Comparison of ENCODE assay signal across 11 cellular contexts in the genomic region with DNA sequence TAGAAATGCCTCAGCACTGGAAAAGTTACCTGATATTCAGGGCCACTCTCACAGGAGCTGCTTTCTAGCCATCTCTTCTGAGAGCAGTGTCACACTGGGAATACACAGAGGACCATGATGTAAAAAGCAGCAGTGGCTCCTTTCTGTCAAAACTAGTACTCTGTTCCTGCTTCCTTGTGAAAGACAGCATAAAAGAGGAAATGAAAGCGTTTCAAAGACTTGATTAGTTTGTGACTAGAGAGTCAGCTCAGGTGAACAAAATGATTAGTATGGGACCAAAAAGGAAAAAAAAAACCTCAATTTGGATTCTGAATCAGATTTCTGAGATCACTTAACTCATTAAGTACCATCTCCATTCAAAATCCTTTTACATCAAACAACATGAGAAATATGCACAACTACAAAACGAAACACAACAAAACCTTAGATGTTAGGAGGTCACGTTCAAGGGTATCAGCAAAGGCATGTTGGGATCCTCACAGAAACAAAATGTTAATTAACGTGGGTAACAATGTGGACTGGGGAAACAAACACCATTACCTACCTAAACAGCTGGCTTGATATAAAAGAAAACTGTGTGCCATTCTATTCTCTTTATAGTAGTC.
DNase-seq lines count a peak whose midpoint lies in the region; ATAC-seq and TF ChIP-seq lines count a peak whose summit lies in the region.
"Had no signal": no experiment of that assay in that cellular context is flagged by ENCODE, and none has a peak within 500 bp of the region (broad histone marks: within the 10 kb centered on the region; RNA-seq: fewer than 3 reads in every experiment).

No MANE protein-coding gene starts in this region.

- H3K4me1 Mint-ChIP-seq in Caco-2 (ENCODE audit: low read depth, unreplicated experiment) (peaks cover 5% of the 10 kb centered on the region), type B pancreatic cell (ENCODE audit: unreplicated experiment) (no peaks in the 10 kb centered on the region)
- H3K4me1 Mint-ChIP-seq: CD8-positive, alpha-beta memory T cell had no signal

- no peak overlapping the region for H3K4me2 ChIP-seq in PC-3 (ENCODE audit: low read length)

- no peak for DNase-seq in Caco-2
- peak; percentile 42 for DNase-seq in SKM-1 (lab: John Stamatoyannopoulos, UW; ENCODE audit: unreplicated experiment)
- no peak for DNase-seq in PC-3
- no peak for DNase-seq in NCI-H2107 treated with DMSO at 0.1 percent for 48 hours (lab: John Stamatoyannopoulos, UW; ENCODE audit: unreplicated experiment)
- DNase-seq in type B pancreatic cell (ENCODE audit: extremely low spot score, unreplicated experiment), result no peak
- DNase-seq in DMS 273 treated with DMSO at 0.1 percent for 48 hours (lab: John Stamatoyannopoulos, UW), result no peak
- DNase-seq: CD8-positive, alpha-beta memory T cell; heart right ventricle had no signal

- H4K20me1 ChIP-seq in PC-3 (ENCODE audit: low read length), result no peaks in the 10 kb centered on the region

- H3K27me3 Mint-ChIP-seq in Caco-2 (ENCODE audit: insufficient read depth, unreplicated experiment), result no peaks in the 10 kb centered on the region
- no peaks in the 10 kb centered on the region for H3K27me3 Mint-ChIP-seq in type B pancreatic cell

- TF ChIP-seq CTCF in Caco-2 (IDR thresholded peaks at IDR 0.05; ENCODE audit: insufficient read depth in 1 of 2, low read depth in 1 of 2, low read length in 1 of 2, severe bottlenecking in 1 of 2, unreplicated experiment in 1 of 2) (no peak), PC-3 (conservative IDR thresholded peaks at IDR 0.05; ENCODE audit: low read depth, low read length) (no peak), type B pancreatic cell (conservative IDR thresholded peaks at IDR 0.05) (no peak)

- CTCF ChIA-PET in Caco-2 (lab: Charles Lee) (no interaction called here), PC-3 (lab: Charles Lee) (no interaction called here)

- no peak overlapping the region for H3K4me3 Mint-ChIP-seq in Caco-2 (ENCODE audit: unreplicated experiment)
- H3K4me3 Mint-ChIP-seq in type B pancreatic cell, result no peak overlapping the region
- H3K4me3 Mint-ChIP-seq: CD8-positive, alpha-beta memory T cell had no signal

- H3K4me3 ChIP-seq in Caco-2 (ENCODE audit: low read depth, low read length) (no peak overlapping the region), PC-3 (ENCODE audit: low read length) (no peak overlapping the region)
- H3K4me3 ChIP-seq: heart right ventricle, thoracic aorta had no signal

- intact Hi-C loops in Caco-2 (cut with micrococcal nuclease; ENCODE audit: unreplicated experiment) (loop anchor here (2.0 to 5.0 kb wide), 2 partner anchors 63 to 131 kb away; no protein-coding TSS in a partner anchor), PC-3 (cut with micrococcal nuclease) (no loop called here)

- H3K27me3 ChIP-seq in Caco-2 (replicated peaks; ENCODE audit: control insufficient read depth, insufficient read depth, low read length) (no peaks in the 10 kb centered on the region), PC-3 (ENCODE audit: low read length) (no peaks in the 10 kb centered on the region)

- POLR2A ChIA-PET in Caco-2 (lab: Charles Lee), result no interaction called here
- POLR2A ChIA-PET in PC-3 (lab: Charles Lee; ENCODE audit: unreplicated experiment), result no interaction called here

- H3K9me3 Mint-ChIP-seq in Caco-2 (ENCODE audit: unreplicated experiment) (peaks cover 11% of the 10 kb centered on the region), type B pancreatic cell (no peaks in the 10 kb centered on the region)

- no peak overlapping the region for H2AFZ ChIP-seq in PC-3 (ENCODE audit: low read length)

- H3K36me3 Mint-ChIP-seq in Caco-2 (ENCODE audit: insufficient read depth, unreplicated experiment) (peaks cover 6% of the 10 kb centered on the region), type B pancreatic cell (no peaks in the 10 kb centered on the region)
- H3K36me3 Mint-ChIP-seq: CD8-positive, alpha-beta memory T cell had no signal

- H3K9me3 ChIP-seq in Caco-2, result no peaks in the 10 kb centered on the region
- H3K9me3 ChIP-seq in PC-3 (ENCODE audit: low read length), result no peaks in the 10 kb centered on the region
- H3K9me3 ChIP-seq: heart right ventricle, thoracic aorta had no signal

- H3K9ac ChIP-seq in PC-3 (ENCODE audit: low read length), result no peak overlapping the region

- peak overlapping the region; percentile 71 for H3K27ac Mint-ChIP-seq in Caco-2 (ENCODE audit: unreplicated experiment)
- no peak overlapping the region for H3K27ac Mint-ChIP-seq in type B pancreatic cell
- H3K27ac Mint-ChIP-seq: CD8-positive, alpha-beta memory T cell had no signal

- H3K36me3 ChIP-seq in Caco-2 (ENCODE audit: control insufficient read depth, insufficient read depth, low read length) (no peaks in the 10 kb centered on the region), PC-3 (ENCODE audit: low read depth, low read length) (no peaks in the 10 kb centered on the region)
- H3K36me3 ChIP-seq: heart right ventricle, thoracic aorta had no signal

- peaks cover 22% of the 10 kb centered on the region for H3K4me1 ChIP-seq in Caco-2
- no peaks in the 10 kb centered on the region for H3K4me1 ChIP-seq in PC-3 (ENCODE audit: insufficient read depth, low read length)

- no peaks in the 10 kb centered on the region for H3K79me2 ChIP-seq in PC-3 (ENCODE audit: low read length)

- H3F3A ChIP-seq in PC-3 (ENCODE audit: low read length, unreplicated experiment), result no peaks in the 10 kb centered on the region

- ATAC-seq in GM19467 (IDR thresholded peaks at IDR 0.05; ENCODE audit: unreplicated experiment) (peak; percentile 80), HG03097 (IDR thresholded peaks at IDR 0.05; ENCODE audit: low FRiP score, unreplicated experiment) (peak; percentile 71), PC-3 (no peak)

- H3K9me2 ChIP-seq in PC-3 (replicated peaks; ENCODE audit: low read length), result no peaks in the 10 kb centered on the region

- BruUV-seq in Caco-2 (replicated peaks; lab: Mats Ljungman, UMichigan), result no TSS peak
- no TSS peak for BruUV-seq in PC-3 (replicated peaks; lab: Mats Ljungman, UMichigan)

- no peak overlapping the region for H3K27ac ChIP-seq in PC-3 (ENCODE audit: low read length)
- H3K27ac ChIP-seq: heart right ventricle, thoracic aorta had no signal
